In genomic region chr10:20302033-20302432, GRCh38 we compare ENCODE assay signal across 19 cellular contexts.
DNase-seq lines count a peak whose midpoint lies in the region; ATAC-seq and TF ChIP-seq lines count a peak whose summit lies in the region.
"Had no signal": no experiment of that assay in that cellular context is flagged by ENCODE, and none has a peak within 500 bp of the region (broad histone marks: within the 10 kb centered on the region; RNA-seq: fewer than 3 reads in every experiment).

No MANE protein-coding gene starts in this region.

- TF ChIP-seq CTCF in MCF 10A (IDR thresholded peaks at IDR 0.05; ENCODE audit: unreplicated experiment): no peak
- no peak for TF ChIP-seq CTCF in breast epithelium (IDR thresholded peaks at IDR 0.05)
- TF ChIP-seq CTCF in epithelial cell of esophagus (IDR thresholded peaks at IDR 0.05; ENCODE audit: insufficient read depth, low read depth, low read length, missing control alignments): no peak
- TF ChIP-seq CTCF in thyroid gland (IDR thresholded peaks at IDR 0.05): no peak

- H3K27ac Mint-ChIP-seq in MCF 10A (ENCODE audit: low read depth, unreplicated experiment): no peak overlapping the region
- H3K27ac Mint-ChIP-seq: B cell; CD8-positive, alpha-beta T cell; IgD-negative memory B cell had no signal

- H3K27me3 ChIP-seq in breast epithelium (no peaks in the 10 kb centered on the region), thyroid gland (no peaks in the 10 kb centered on the region)
- H3K27me3 ChIP-seq: BLaER1 treated with 17β-estradiol and CSF1 and Interleukin-3, amounts not matched to agents 10 nM and 100 nM had no signal

- H3K4me1 Mint-ChIP-seq in MCF 10A (ENCODE audit: insufficient read depth, unreplicated experiment): no peaks in the 10 kb centered on the region
- H3K4me1 Mint-ChIP-seq: B cell, IgD-negative memory B cell had no signal

- no peak overlapping the region for H3K27ac ChIP-seq in breast epithelium
- no peak overlapping the region for H3K27ac ChIP-seq in thyroid gland
- H3K27ac ChIP-seq: BLaER1 treated with 17β-estradiol and CSF1 and Interleukin-3, amounts not matched to agents 10 nM and 100 nM; GM23248 had no signal

- DNase-seq in MCF 10A (ENCODE audit: unreplicated experiment): peak; percentile 17
- DNase-seq in breast epithelium (ENCODE audit: low spot score in 2 of 2): no peak
- peak; percentile 2 for DNase-seq in epithelial cell of esophagus (ENCODE audit: low read depth)
- peak; percentile 3 for DNase-seq in renal cortical epithelial cell (ENCODE audit: low read depth)
- DNase-seq in NCI-H1417 treated with DMSO at 0.1 percent for 48 hours (lab: John Stamatoyannopoulos, UW): no peak
- no peak for DNase-seq in thyroid gland
- no peak for DNase-seq in DMS 273 treated with DMSO at 0.1 percent for 48 hours (lab: John Stamatoyannopoulos, UW)
- DNase-seq: 8988T; CD8-positive, alpha-beta T cell; COR-L47; DMS79 treated with DMSO at 0.1 percent for 48 hours; GF-D8; GM23248 had no signal

- intact Hi-C loops in MCF 10A (cut with micrococcal nuclease): no loop called here
- intact Hi-C loops in breast epithelium (cut with DNase I; ENCODE audit: low total_unique reads): no loop called here
- intact Hi-C loops in thyroid gland (cut with DNase I): no loop called here

- H3K9me3 ChIP-seq in breast epithelium (peaks cover 5 to 6% of the 10 kb centered on the region in 2 donors), thyroid gland (no peaks in the 10 kb centered on the region)
- H3K9me3 ChIP-seq: HAP-1 had no signal

- ATAC-seq in GM18517 (IDR thresholded peaks at IDR 0.05; ENCODE audit: unreplicated experiment): no peak
- ATAC-seq: CD8-positive, alpha-beta T cell; HepG2 had no signal

- no peak overlapping the region for H3K4me3 Mint-ChIP-seq in MCF 10A (ENCODE audit: unreplicated experiment)
- H3K4me3 Mint-ChIP-seq: B cell; CD8-positive, alpha-beta T cell; IgD-negative memory B cell had no signal

- no peaks in the 10 kb centered on the region for H3K27me3 Mint-ChIP-seq in MCF 10A (ENCODE audit: insufficient read depth, unreplicated experiment)
- H3K27me3 Mint-ChIP-seq: B cell, IgD-negative memory B cell had no signal

- no peaks in the 10 kb centered on the region for H3K9me3 Mint-ChIP-seq in MCF 10A (ENCODE audit: unreplicated experiment)

- TF ChIP-seq POLR2A in breast epithelium (IDR thresholded peaks at IDR 0.05) (no peak), thyroid gland (IDR thresholded peaks at IDR 0.05) (no peak)

- 97 to 100% methylated on average over 2 of the region's 2 CpGs for WGBS in thyroid gland, 2 donors

- H3K4me1 ChIP-seq in breast epithelium: no peaks in the 10 kb centered on the region
- no peaks in the 10 kb centered on the region for H3K4me1 ChIP-seq in thyroid gland
- H3K4me1 ChIP-seq: BLaER1 treated with 17β-estradiol and CSF1 and Interleukin-3, amounts not matched to agents 10 nM and 100 nM had no signal

- CTCF ChIA-PET in MCF 10A (lab: Yijun Ruan, JAX): no interaction called here

- H3K36me3 Mint-ChIP-seq in MCF 10A (ENCODE audit: insufficient read depth, unreplicated experiment): no peaks in the 10 kb centered on the region
- H3K36me3 Mint-ChIP-seq: CD8-positive, alpha-beta T cell; IgD-negative memory B cell had no signal

- no peaks in the 10 kb centered on the region for H3K36me3 ChIP-seq in breast epithelium
- no peaks in the 10 kb centered on the region for H3K36me3 ChIP-seq in thyroid gland
- H3K36me3 ChIP-seq: BLaER1 treated with 17β-estradiol and CSF1 and Interleukin-3, amounts not matched to agents 10 nM and 100 nM; HAP-1 had no signal

- H3K4me3 ChIP-seq in breast epithelium (no peak overlapping the region), epithelial cell of esophagus (ENCODE audit: low read length) (no peak overlapping the region), thyroid gland (replicated peaks in 1 of 3) (no peak overlapping the region)
- H3K4me3 ChIP-seq: BLaER1 treated with 17β-estradiol and CSF1 and Interleukin-3, amounts not matched to agents 10 nM and 100 nM; GM23248; HAP-1 had no signal

- POLR2A ChIA-PET in MCF 10A (lab: Yijun Ruan, JAX): no interaction called here

- no TSS peak for BruUV-seq in MCF 10A (replicated peaks; lab: Mats Ljungman, UMichigan)

Comparison
In these comparisons a context has a peak if more than half of its experiments do, and no peak if none do; other contexts are left out.
1. DNase-seq: peak in MCF 10A (single experiment), epithelial cell of esophagus (single experiment) and renal cortical epithelial cell (single experiment); none in breast epithelium (0 of 2), NCI-H1417 treated with DMSO at 0.1 percent for 48 hours (single experiment), thyroid gland (0 of 2) and DMS 273 treated with DMSO at 0.1 percent for 48 hours (single experiment).